In the genomic region with DNA sequence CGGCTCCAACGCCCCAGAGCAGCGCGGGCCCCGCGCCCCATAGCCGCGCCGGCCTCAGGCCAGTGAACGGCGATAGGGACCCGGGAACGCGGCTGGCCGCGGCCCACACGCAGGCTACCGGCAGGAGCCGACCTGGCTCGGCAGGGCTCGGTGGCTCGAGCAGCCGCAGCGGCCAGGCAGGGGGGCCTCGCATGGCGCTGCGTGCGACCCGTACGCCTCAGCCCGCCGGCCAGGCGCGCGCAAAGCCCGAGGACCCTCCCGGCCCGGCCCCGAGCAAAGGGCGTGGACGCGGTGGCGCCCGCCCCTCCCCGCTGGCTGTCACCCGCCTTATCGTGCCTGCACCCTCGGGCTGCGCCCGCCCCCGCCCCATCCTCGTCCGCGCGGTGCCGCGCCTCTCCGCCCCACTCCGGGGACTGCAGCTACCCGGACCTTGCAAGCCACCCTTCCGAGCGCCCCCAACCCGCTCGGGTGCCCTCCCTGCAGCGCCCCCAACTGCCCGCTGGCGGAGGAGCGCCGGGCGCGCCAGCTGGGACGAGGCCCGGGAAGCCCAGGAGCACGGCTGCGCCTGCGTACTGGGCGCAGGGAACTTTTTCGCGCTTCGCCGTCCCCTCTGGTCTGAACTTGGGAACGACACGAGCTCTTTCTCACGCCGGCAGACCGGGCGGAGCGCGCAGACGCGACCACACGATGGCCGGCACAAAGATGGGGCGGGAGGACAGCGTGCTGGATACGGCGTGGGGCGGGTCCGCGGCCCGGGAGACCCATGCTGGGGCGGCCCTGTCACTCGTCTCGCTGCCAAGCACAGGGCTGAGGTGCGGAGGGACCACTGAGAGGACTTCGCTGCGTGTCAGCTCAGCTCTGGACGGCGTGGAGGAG, we compare ENCODE assay signal across 8 cellular contexts. TPM values are rescaled to one million over a fixed set of nuclear protein-coding genes. Genes with fewer than 3 reads are reported as not detected.
DNase-seq lines count a peak whose midpoint lies in the region; ATAC-seq and TF ChIP-seq lines count a peak whose summit lies in the region.

TSS of gene ABCB10 (minus strand) at position 248 of the 876 bp plus-strand sequence. CDS start at position 193, 55 bp downstream.

- no peaks in the 10 kb centered on the region for H3K27me3 Mint-ChIP-seq in CD4-positive, CD25-positive, alpha-beta regulatory T cell

- peak within 1 kb of the TSS; percentile 98 to 99 (median 99) for H3K4me3 Mint-ChIP-seq in CD4-positive, CD25-positive, alpha-beta regulatory T cell

- TF ChIP-seq CTCF in liver (IDR thresholded peaks at IDR 0.05; ENCODE audit: low read depth, low read length, missing input control), result peak; percentile 61

- no peaks in the 10 kb centered on the region for H3K36me3 Mint-ChIP-seq in CD4-positive, CD25-positive, alpha-beta regulatory T cell

- peak within 1 kb of the TSS; percentile 61 for H3K27ac ChIP-seq in CD4-positive, CD25-positive, alpha-beta regulatory T cell (ENCODE audit: insufficient read depth, low read length, poor library complexity, severe bottlenecking)
- peak within 1 kb of the TSS; percentile 78 to 87 for H3K27ac ChIP-seq in liver (ENCODE audit: low read depth in 1 of 2, low read length in 2 of 2)

- ATAC-seq in CD4-positive, CD25-positive, alpha-beta regulatory T cell (ENCODE audit: low read depth in 2 of 2), result peak; percentile 77 to 78
- peak; percentile 78 for ATAC-seq in GM19372 (IDR thresholded peaks at IDR 0.05; ENCODE audit: low read depth, unreplicated experiment)
- peak; percentile 44 for ATAC-seq in HG03558 (IDR thresholded peaks at IDR 0.05; ENCODE audit: extremely low read depth, unreplicated experiment)

- no peaks in the 10 kb centered on the region for H3K36me3 ChIP-seq in CD4-positive, CD25-positive, alpha-beta regulatory T cell (ENCODE audit: control insufficient read depth, insufficient read depth, low read length)
- H3K36me3 ChIP-seq in liver (ENCODE audit: control insufficient read depth in 4 of 4, insufficient read depth in 3 of 4, low read depth in 1 of 4, low read length in 3 of 4), result no peaks in the 10 kb centered on the region

- no peaks in the 10 kb centered on the region for H3K27me3 ChIP-seq in CD4-positive, CD25-positive, alpha-beta regulatory T cell (ENCODE audit: control insufficient read depth, insufficient read depth, low read length)
- H3K27me3 ChIP-seq in liver (ENCODE audit: control insufficient read depth in 4 of 4, insufficient read depth in 4 of 4, low read length in 3 of 4), result no peaks in the 10 kb centered on the region

- H3K27ac Mint-ChIP-seq in CD4-positive, CD25-positive, alpha-beta regulatory T cell, result peak within 1 kb of the TSS; percentile 46 to 95 (median 94)

- H3K4me1 ChIP-seq in CD4-positive, CD25-positive, alpha-beta regulatory T cell (ENCODE audit: control insufficient read depth, insufficient read depth, low read length, poor library complexity, severe bottlenecking), result peaks cover 35% of the 10 kb centered on the region
- H3K4me1 ChIP-seq in liver (ENCODE audit: control insufficient read depth in 4 of 4, insufficient read depth in 4 of 4, low read length in 3 of 4), result peaks cover 4 to 33% (median 13%) of the 10 kb centered on the region in 4 donors

- TF ChIP-seq RAD21 in liver (IDR thresholded peaks at IDR 0.05), result peak; percentile 30 to 60

- H3K9ac ChIP-seq in liver (ENCODE audit: low read depth in 1 of 2, low read length in 2 of 2), result peak within 1 kb of the TSS; percentile 75 to 85

- peak; percentile 74 to 91 (median 81) for DNase-seq in CD4-positive, CD25-positive, alpha-beta regulatory T cell
- DNase-seq in NCI-H748 (lab: John Stamatoyannopoulos, UW; ENCODE audit: unreplicated experiment) (peak; percentile 95), dermis microvascular lymphatic vessel endothelial cell (ENCODE audit: low read depth in 2 of 2) (peak; percentile 96 to 99)
- peak; percentile 79 to 82 for DNase-seq in activated CD4-positive, alpha-beta T cell treated with anti-CD3 and anti-CD28 coated beads, Interleukin-2, amount 50 U/mL, for 4 hours
- peak; percentile 89 for DNase-seq in stimulated activated CD4-positive, alpha-beta T cell treated with anti-CD3 and anti-CD28 coated beads, Interleukin-4, amount 100 ng/mL, for 24 hours

- H3K4me3 ChIP-seq in CD4-positive, CD25-positive, alpha-beta regulatory T cell (ENCODE audit: low read depth, low read length), result peak within 1 kb of the TSS; percentile 90
- H3K4me3 ChIP-seq in liver (ENCODE audit: low read depth in 1 of 3, low read length in 3 of 3), result peak within 1 kb of the TSS; percentile 89 to 93 (median 90)

- WGBS in liver, result under 1% methylated on average over 109 of the region's 109 CpGs

- H3K4me1 Mint-ChIP-seq in CD4-positive, CD25-positive, alpha-beta regulatory T cell, result peaks cover 8 to 45% (median 28%) of the 10 kb centered on the region in 4 donors

- no peaks in the 10 kb centered on the region for H3K9me3 ChIP-seq in CD4-positive, CD25-positive, alpha-beta regulatory T cell (ENCODE audit: control insufficient read depth in 2 of 2, low read length in 2 of 2)
- H3K9me3 ChIP-seq in liver (ENCODE audit: control insufficient read depth in 4 of 4, low read length in 3 of 4), result no peaks in the 10 kb centered on the region

- no peaks in the 10 kb centered on the region for H3K9me3 Mint-ChIP-seq in CD4-positive, CD25-positive, alpha-beta regulatory T cell

TF ChIP-seq in liver, 16 proteins besides CTCF, POLR2A, EP300 and RAD21:
- TF ChIP-seq HNF4G (IDR thresholded peaks at IDR 0.05), result no peak
- peak in 1 of 2 donors; percentile 13 for TF ChIP-seq RXRA (IDR thresholded peaks at IDR 0.05)
- TF ChIP-seq FOXA1 (IDR thresholded peaks at IDR 0.05), result peak; percentile 16
- peak in 1 of 2 donors; percentile 76 for TF ChIP-seq GABPA (IDR thresholded peaks at IDR 0.05 in 1 of 2, conservative IDR thresholded peaks at IDR 0.05 in 1 of 2)
- no peak for TF ChIP-seq NR2F2 (IDR thresholded peaks at IDR 0.05)
- no peak for TF ChIP-seq HNF4A (conservative IDR thresholded peaks at IDR 0.05)
- peak; percentile 78 for TF ChIP-seq MAX (IDR thresholded peaks at IDR 0.05)
- TF ChIP-seq FOXA2 (IDR thresholded peaks at IDR 0.05), result peak; percentile 23
- TF ChIP-seq SP1 (IDR thresholded peaks at IDR 0.05), result peak; percentile 64
- no peak for TF ChIP-seq JUND (IDR thresholded peaks at IDR 0.05)
- TF ChIP-seq, protein P1, sequence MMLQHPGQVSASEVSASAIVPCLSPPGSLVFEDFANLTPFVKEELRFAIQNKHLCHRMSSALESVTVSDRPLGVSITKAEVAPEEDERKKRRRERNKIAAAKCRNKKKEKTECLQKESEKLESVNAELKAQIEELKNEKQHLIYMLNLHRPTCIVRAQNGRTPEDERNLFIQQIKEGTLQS (IDR thresholded peaks at IDR 0.05), result no peak
- peak; percentile 79 for TF ChIP-seq TAF1 (conservative IDR thresholded peaks at IDR 0.05)
- TF ChIP-seq YY1 (IDR thresholded peaks at IDR 0.05), result peak; percentile 95
- peak; percentile 59 for TF ChIP-seq REST (IDR thresholded peaks at IDR 0.05)
- peak in 1 of 2 donors; percentile 25 for TF ChIP-seq EGR1 (IDR thresholded peaks at IDR 0.05; ENCODE audit: low read depth in 2 of 2)
- TF ChIP-seq, protein P2, sequence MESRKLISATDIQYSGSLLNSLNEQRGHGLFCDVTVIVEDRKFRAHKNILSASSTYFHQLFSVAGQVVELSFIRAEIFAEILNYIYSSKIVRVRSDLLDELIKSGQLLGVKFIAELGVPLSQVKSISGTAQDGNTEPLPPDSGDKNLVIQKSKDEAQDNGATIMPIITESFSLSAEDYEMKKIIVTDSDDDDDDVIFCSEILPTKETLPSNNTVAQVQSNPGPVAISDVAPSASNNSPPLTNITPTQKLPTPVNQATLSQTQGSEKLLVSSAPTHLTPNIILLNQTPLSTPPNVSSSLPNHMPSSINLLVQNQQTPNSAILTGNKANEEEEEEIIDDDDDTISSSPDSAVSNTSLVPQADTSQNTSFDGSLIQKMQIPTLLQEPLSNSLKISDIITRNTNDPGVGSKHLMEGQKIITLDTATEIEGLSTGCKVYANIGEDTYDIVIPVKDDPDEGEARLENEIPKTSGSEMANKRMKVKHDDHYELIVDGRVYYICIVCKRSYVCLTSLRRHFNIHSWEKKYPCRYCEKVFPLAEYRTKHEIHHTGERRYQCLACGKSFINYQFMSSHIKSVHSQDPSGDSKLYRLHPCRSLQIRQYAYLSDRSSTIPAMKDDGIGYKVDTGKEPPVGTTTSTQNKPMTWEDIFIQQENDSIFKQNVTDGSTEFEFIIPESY (IDR thresholded peaks at IDR 0.05), result no peak

RNA-seq across cellular contexts. Expression of gene ABCB10, which starts in this region (rescaled TPM):
- 17.1 TPM for total RNA-seq in CD4-positive, CD25-positive, alpha-beta regulatory T cell
- polyA plus RNA-seq in CD4-positive, CD25-positive, alpha-beta regulatory T cell, result 10 to 100 TPM; 10.5 to 20.0 (median 16.2) TPM
- total RNA-seq in dermis microvascular lymphatic vessel endothelial cell, result 19.1 and 23.1 TPM in 2 replicates
- total RNA-seq in liver, result 100 to 1,000 TPM in 1 of 2 donors, 10 to 100 TPM in 1; 15.2 to 190 TPM
- 1 to 10 TPM; 6.2 to 7.8 TPM for polyA plus RNA-seq in liver

Comparison
In these comparisons a context has a peak if more than half of its experiments do, and no peak if none do; other contexts are left out.
1. Peak in every context shown above with its lines: DNase-seq, ATAC-seq, H3K4me3 ChIP-seq and H3K27ac ChIP-seq.